8 cellular contexts compared by ENCODE assay signal in the genomic region with DNA sequence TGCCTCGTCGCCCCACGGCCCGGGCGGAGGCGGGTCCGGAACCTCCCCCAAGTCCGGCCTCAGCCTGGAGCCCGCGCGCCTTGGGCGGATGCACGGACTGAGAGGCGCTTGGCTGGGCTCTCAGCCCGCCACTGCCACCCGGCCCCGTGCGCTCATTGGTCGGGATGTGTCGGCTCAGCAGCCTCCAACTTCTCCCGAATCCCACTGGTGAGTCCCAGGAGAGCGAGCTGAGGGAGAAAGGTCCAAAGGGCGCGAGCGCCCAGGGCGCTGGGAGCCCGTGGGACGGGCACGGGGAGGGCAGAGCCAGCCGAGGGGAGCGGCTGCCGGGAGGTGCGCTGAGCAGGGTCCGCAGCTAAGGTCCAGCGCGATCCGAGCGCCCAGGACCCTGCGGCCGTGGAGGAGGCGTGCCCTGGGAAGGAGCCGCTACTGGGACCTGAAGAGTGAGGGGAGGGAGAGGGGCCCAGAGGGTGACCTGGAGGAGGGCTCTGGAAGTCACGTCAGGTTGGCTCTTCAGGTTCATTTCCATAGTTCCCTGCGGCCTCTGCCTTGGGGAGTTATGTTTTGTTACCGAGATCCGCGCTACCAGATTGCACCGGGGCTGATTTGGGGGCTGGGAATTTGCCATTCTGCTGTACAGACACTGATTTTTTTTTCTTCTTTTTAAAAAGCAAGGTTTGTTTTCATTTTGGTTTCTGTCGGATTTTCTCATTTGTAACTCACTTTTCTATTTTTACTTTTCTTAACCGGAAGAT. TPM values are rescaled to one million over a fixed set of nuclear protein-coding genes. Genes with fewer than 3 reads are reported as not detected.
DNase-seq lines count a peak whose midpoint lies in the region; ATAC-seq and TF ChIP-seq lines count a peak whose summit lies in the region.

Gene MME, plus strand, starts transcription at position 525 of the 752 bp plus-strand sequence. CDS start 3,849 bp downstream, outside the sequence.

- no peak within 1 kb of the TSS for H3K27ac ChIP-seq in SK-N-MC

- H3K4me3 Mint-ChIP-seq in natural killer cell treated with Interleukin-12 subunit alpha and Interleukin-12 subunit beta and Interleukin-15 and Interleukin-18, amount 100 ng/mL, for 72 hours: peak within 1 kb of the TSS; percentile 53
- no peak within 1 kb of the TSS for H3K4me3 Mint-ChIP-seq in activated T-helper 2 cell treated with anti-CD3 and anti-CD28 coated beads, Interferon-gamma antibody, Interleukin-2, Interleukin-4, amounts not matched to agents 10 μg/mL and 5 μg/mL and 100 μg/mL, durations not matched to agents 14 hours and 24 hours and 36 hours (ENCODE audit: low read depth)

- peaks cover 31 to 32% of the 10 kb centered on the region in 2 donors for H3K27me3 Mint-ChIP-seq in natural killer cell treated with Interleukin-12 subunit alpha and Interleukin-12 subunit beta and Interleukin-15 and Interleukin-18, amount 100 ng/mL, for 72 hours
- peaks cover 33% of the 10 kb centered on the region for H3K27me3 Mint-ChIP-seq in activated T-helper 2 cell treated with anti-CD3 and anti-CD28 coated beads, Interferon-gamma antibody, Interleukin-2, Interleukin-4, amounts not matched to agents 10 μg/mL and 5 μg/mL and 100 μg/mL, durations not matched to agents 14 hours and 24 hours and 36 hours (ENCODE audit: low read depth)

- no peak within 1 kb of the TSS for H3K27ac Mint-ChIP-seq in natural killer cell treated with Interleukin-12 subunit alpha and Interleukin-12 subunit beta and Interleukin-15 and Interleukin-18, amount 100 ng/mL, for 72 hours
- no peak within 1 kb of the TSS for H3K27ac Mint-ChIP-seq in activated T-helper 2 cell treated with anti-CD3 and anti-CD28 coated beads, Interferon-gamma antibody, Interleukin-2, Interleukin-4, amounts not matched to agents 10 μg/mL and 5 μg/mL and 100 μg/mL, durations not matched to agents 14 hours and 24 hours and 36 hours

- no peaks in the 10 kb centered on the region for H3K9me3 Mint-ChIP-seq in natural killer cell treated with Interleukin-12 subunit alpha and Interleukin-12 subunit beta and Interleukin-15 and Interleukin-18, amount 100 ng/mL, for 72 hours
- H3K9me3 Mint-ChIP-seq in activated T-helper 2 cell treated with anti-CD3 and anti-CD28 coated beads, Interferon-gamma antibody, Interleukin-2, Interleukin-4, amounts not matched to agents 10 μg/mL and 5 μg/mL and 100 μg/mL, durations not matched to agents 14 hours and 24 hours and 36 hours: no peaks in the 10 kb centered on the region

- peak; percentile 31 to 56 for ATAC-seq in natural killer cell treated with Interleukin-12 subunit alpha and Interleukin-12 subunit beta and Interleukin-15 and Interleukin-18, amount 100 ng/mL, for 72 hours
- ATAC-seq in GM21825 (IDR thresholded peaks at IDR 0.05; ENCODE audit: unreplicated experiment): no peak

- DNase-seq in activated gamma-delta T cell treated with Interleukin-2 at 50 U/mL for 16 hours: peak; percentile 5
- DNase-seq in activated gamma-delta T cell (lab: John Stamatoyannopoulos, UW): no peak
- DNase-seq in SK-N-MC (ENCODE audit: low read depth, low spot score): no peak
- peak; percentile 86 for DNase-seq in fibroblast of pulmonary artery (ENCODE audit: low read depth)
- DNase-seq in natural killer cell treated with Interleukin-12 subunit alpha and Interleukin-12 subunit beta and Interleukin-15 and Interleukin-18, amount 100 ng/mL, for 72 hours (ENCODE audit: low spot score): no peak
- DNase-seq in activated T-helper 2 cell treated with anti-CD3 and anti-CD28 coated beads, Interferon-gamma antibody, Interleukin-2, Interleukin-4, amounts not matched to agents 10 μg/mL and 5 μg/mL and 100 μg/mL, durations not matched to agents 14 hours and 24 hours and 36 hours (ENCODE audit: low spot score): no peak
- no peak for DNase-seq in HuH-7 (ENCODE audit: low spot score)

- intact Hi-C loops in activated T-helper 2 cell treated with anti-CD3 and anti-CD28 coated beads, Interferon-gamma antibody, Interleukin-2, Interleukin-4, amounts not matched to agents 10 μg/mL and 5 μg/mL and 100 μg/mL, durations not matched to agents 14 hours and 24 hours and 36 hours (cut with micrococcal nuclease): no loop called here

- H3K36me3 Mint-ChIP-seq in natural killer cell treated with Interleukin-12 subunit alpha and Interleukin-12 subunit beta and Interleukin-15 and Interleukin-18, amount 100 ng/mL, for 72 hours: peaks cover 11% of the 10 kb centered on the region
- no peaks in the 10 kb centered on the region for H3K36me3 Mint-ChIP-seq in activated T-helper 2 cell treated with anti-CD3 and anti-CD28 coated beads, Interferon-gamma antibody, Interleukin-2, Interleukin-4, amounts not matched to agents 10 μg/mL and 5 μg/mL and 100 μg/mL, durations not matched to agents 14 hours and 24 hours and 36 hours (ENCODE audit: low read depth)

- H3K4me1 Mint-ChIP-seq in natural killer cell treated with Interleukin-12 subunit alpha and Interleukin-12 subunit beta and Interleukin-15 and Interleukin-18, amount 100 ng/mL, for 72 hours (ENCODE audit: low read depth in 2 of 2): peaks cover 6 to 13% of the 10 kb centered on the region in 2 donors
- H3K4me1 Mint-ChIP-seq in activated T-helper 2 cell treated with anti-CD3 and anti-CD28 coated beads, Interferon-gamma antibody, Interleukin-2, Interleukin-4, amounts not matched to agents 10 μg/mL and 5 μg/mL and 100 μg/mL, durations not matched to agents 14 hours and 24 hours and 36 hours (ENCODE audit: low read depth): no peaks in the 10 kb centered on the region

- no peaks in the 10 kb centered on the region for H3K36me3 ChIP-seq in SK-N-MC (ENCODE audit: insufficient read depth, low read length)

- H3K9ac ChIP-seq in SK-N-MC (ENCODE audit: insufficient read length): peak within 1 kb of the TSS; percentile 47

- H3K4me3 ChIP-seq in SK-N-MC (peak within 1 kb of the TSS; percentile 87), fibroblast of pulmonary artery (replicated peaks; ENCODE audit: low read depth, low read length) (peak within 1 kb of the TSS; percentile 75)

- TF ChIP-seq CTCF in fibroblast of pulmonary artery (IDR thresholded peaks at IDR 0.05; ENCODE audit: low read length, missing control alignments): no peak

- no peaks in the 10 kb centered on the region for H3K9me3 ChIP-seq in SK-N-MC (ENCODE audit: low read depth, low read length)

RNA-seq across cellular contexts. Expression of gene MME, which starts in this region (rescaled TPM):
- not detected for total RNA-seq in natural killer cell treated with Interleukin-12 subunit alpha and Interleukin-12 subunit beta and Interleukin-15 and Interleukin-18, amount 100 ng/mL, for 72 hours
- total RNA-seq in activated T-helper 2 cell treated with anti-CD3 and anti-CD28 coated beads, Interferon-gamma antibody, Interleukin-2, Interleukin-4, amounts not matched to agents 10 μg/mL and 5 μg/mL and 100 μg/mL, durations not matched to agents 14 hours and 24 hours and 36 hours: not detected in 2 replicates

Comparison
In these comparisons a context has a peak if more than half of its experiments do, and no peak if none do; other contexts are left out.
1. DNase-seq: peak in activated gamma-delta T cell treated with Interleukin-2 at 50 U/mL for 16 hours (single experiment) and fibroblast of pulmonary artery (single experiment); none in activated gamma-delta T cell (single experiment), SK-N-MC (single experiment), natural killer cell treated with Interleukin-12 subunit alpha and Interleukin-12 subunit beta and Interleukin-15 and Interleukin-18, amount 100 ng/mL, for 72 hours (single experiment), activated T-helper 2 cell treated with anti-CD3 and anti-CD28 coated beads, Interferon-gamma antibody, Interleukin-2, Interleukin-4, amounts not matched to agents 10 μg/mL and 5 μg/mL and 100 μg/mL, durations not matched to agents 14 hours and 24 hours and 36 hours (single experiment) and HuH-7 (single experiment).
2. Peak in ATAC-seq in natural killer cell treated with Interleukin-12 subunit alpha and Interleukin-12 subunit beta and Interleukin-15 and Interleukin-18, amount 100 ng/mL, for 72 hours; RNA of the gene not detected or under 1 TPM.